25 cellular contexts compared by ENCODE assay signal in genomic region chr2:204585930-204586329, GRCh38.
"Had no signal": no experiment of that assay in that cellular context is flagged by ENCODE, and none has a peak within 500 bp of the region (broad histone marks: within the 10 kb centered on the region; RNA-seq: fewer than 3 reads in every experiment).

No MANE protein-coding gene starts in this region.

- H3K27me3 ChIP-seq: breast epithelium had no signal

- H3K36me3 Mint-ChIP-seq: activated CD4-positive, alpha-beta memory T cell treated with anti-CD3 and anti-CD28 coated beads for 36 hours; activated naive CD8-positive, alpha-beta T cell had no signal

- H3K4me1 Mint-ChIP-seq: activated CD4-positive, alpha-beta T cell treated with anti-CD3 and anti-CD28 coated beads, Interleukin-2, amount 10 ng/mL, durations not matched to agents 7 days and 5 days; activated T-helper 17 cell treated with anti-CD3 and anti-CD28 coated beads, Interleukin-2, amount 50 U/mL, for 72 hours had no signal

- H3K27ac ChIP-seq: breast epithelium, SK-N-MC, VCaP had no signal

- H3K4me1 ChIP-seq: breast epithelium had no signal

- ATAC-seq: activated T-cell treated with anti-CD3 and anti-CD28 coated beads, Interleukin-2, amount 50 U/mL, for 4 hours; activated T-helper 17 cell treated with anti-CD3 and anti-CD28 coated beads, Interleukin-2, amount 50 U/mL, for 72 hours; Panc1; Right ventricle myocardium inferior had no signal

- H3K4me3 Mint-ChIP-seq: activated CD4-positive, alpha-beta memory T cell treated with anti-CD3 and anti-CD28 coated beads for 36 hours; activated CD4-positive, alpha-beta T cell treated with anti-CD3 and anti-CD28 coated beads, Interleukin-2, amount 10 ng/mL, durations not matched to agents 7 days and 5 days; activated naive CD4-positive, alpha-beta T cell treated with anti-CD3 and anti-CD28 coated beads for 36 hours; activated naive CD8-positive, alpha-beta T cell; activated T-cell treated with anti-CD3 and anti-CD28 coated beads, Interleukin-2, amount 50 U/mL, for 4 hours; activated T-helper 17 cell treated with anti-CD3 and anti-CD28 coated beads, Interleukin-2, amount 50 U/mL, for 72 hours had no signal

- DNase-seq: activated CD4-positive, alpha-beta memory T cell treated with anti-CD3 and anti-CD28 coated beads for 36 hours; activated CD4-positive, alpha-beta T cell treated with anti-CD3 and anti-CD28 coated beads, Interleukin-2, amount 10 ng/mL, durations not matched to agents 7 days and 5 days; activated CD4-positive, CD25-positive, alpha-beta regulatory T cell; activated CD8-positive, alpha-beta memory T cell treated with anti-CD3 and anti-CD28 coated beads for 24 hours; activated gamma-delta T cell; activated naive CD4-positive, alpha-beta T cell treated with anti-CD3 and anti-CD28 coated beads for 36 hours; activated T-cell treated with anti-CD3 and anti-CD28 coated beads, Interleukin-2, amount 50 U/mL, for 4 hours; caudate nucleus; MM.1S; NCI-H1694; NCI-H2029; NCI-H345; NCI-H510A; NCI-H526 treated with DMSO at 0.1 percent for 48 hours; NK-92 treated with Interleukin-12 subunit alpha and Interleukin-12 subunit beta, amount 100 ng/mL, for 24 hours; OCI-M1; RPMI8226; T-helper 1 cell had no signal

- H3K9me3 Mint-ChIP-seq: activated naive CD4-positive, alpha-beta T cell treated with anti-CD3 and anti-CD28 coated beads for 36 hours had no signal

- H3K36me3 ChIP-seq: breast epithelium had no signal

- H3K27ac Mint-ChIP-seq: activated CD4-positive, alpha-beta memory T cell treated with anti-CD3 and anti-CD28 coated beads for 36 hours; activated CD4-positive, alpha-beta T cell treated with anti-CD3 and anti-CD28 coated beads, Interleukin-2, amount 10 ng/mL, durations not matched to agents 7 days and 5 days; activated naive CD4-positive, alpha-beta T cell treated with anti-CD3 and anti-CD28 coated beads for 36 hours; activated naive CD8-positive, alpha-beta T cell; activated T-helper 17 cell treated with anti-CD3 and anti-CD28 coated beads, Interleukin-2, amount 50 U/mL, for 72 hours had no signal

- H3K4me3 ChIP-seq: breast epithelium, SK-N-MC had no signal
